In genomic region chr18:13610517-13610916, GRCh38 we compare ENCODE assay signal across 2 cellular contexts.
TF ChIP-seq lines count a peak whose summit lies in the region.

No MANE protein-coding gene starts in this region.

TF ChIP-seq in SK-N-SH, 30 proteins besides CTCF, POLR2A, EP300 and RAD21 (continued from another document):
- TF ChIP-seq USF1 (IDR thresholded peaks at IDR 0.05; ENCODE audit: borderline replicate concordance, low read depth), result no peak
- TF ChIP-seq TEAD4 (IDR thresholded peaks at IDR 0.05; ENCODE audit: borderline replicate concordance, insufficient read depth), result no peak
- TF ChIP-seq, protein P1, sequence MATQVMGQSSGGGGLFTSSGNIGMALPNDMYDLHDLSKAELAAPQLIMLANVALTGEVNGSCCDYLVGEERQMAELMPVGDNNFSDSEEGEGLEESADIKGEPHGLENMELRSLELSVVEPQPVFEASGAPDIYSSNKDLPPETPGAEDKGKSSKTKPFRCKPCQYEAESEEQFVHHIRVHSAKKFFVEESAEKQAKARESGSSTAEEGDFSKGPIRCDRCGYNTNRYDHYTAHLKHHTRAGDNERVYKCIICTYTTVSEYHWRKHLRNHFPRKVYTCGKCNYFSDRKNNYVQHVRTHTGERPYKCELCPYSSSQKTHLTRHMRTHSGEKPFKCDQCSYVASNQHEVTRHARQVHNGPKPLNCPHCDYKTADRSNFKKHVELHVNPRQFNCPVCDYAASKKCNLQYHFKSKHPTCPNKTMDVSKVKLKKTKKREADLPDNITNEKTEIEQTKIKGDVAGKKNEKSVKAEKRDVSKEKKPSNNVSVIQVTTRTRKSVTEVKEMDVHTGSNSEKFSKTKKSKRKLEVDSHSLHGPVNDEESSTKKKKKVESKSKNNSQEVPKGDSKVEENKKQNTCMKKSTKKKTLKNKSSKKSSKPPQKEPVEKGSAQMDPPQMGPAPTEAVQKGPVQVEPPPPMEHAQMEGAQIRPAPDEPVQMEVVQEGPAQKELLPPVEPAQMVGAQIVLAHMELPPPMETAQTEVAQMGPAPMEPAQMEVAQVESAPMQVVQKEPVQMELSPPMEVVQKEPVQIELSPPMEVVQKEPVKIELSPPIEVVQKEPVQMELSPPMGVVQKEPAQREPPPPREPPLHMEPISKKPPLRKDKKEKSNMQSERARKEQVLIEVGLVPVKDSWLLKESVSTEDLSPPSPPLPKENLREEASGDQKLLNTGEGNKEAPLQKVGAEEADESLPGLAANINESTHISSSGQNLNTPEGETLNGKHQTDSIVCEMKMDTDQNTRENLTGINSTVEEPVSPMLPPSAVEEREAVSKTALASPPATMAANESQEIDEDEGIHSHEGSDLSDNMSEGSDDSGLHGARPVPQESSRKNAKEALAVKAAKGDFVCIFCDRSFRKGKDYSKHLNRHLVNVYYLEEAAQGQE (IDR thresholded peaks at IDR 0.05; ENCODE audit: low read depth, low read length), result no peak

TF ChIP-seq in SK-N-SH treated with all-trans-retinoic acid at 6 μM for 48 hours, 23 proteins besides CTCF, POLR2A, EP300 and RAD21 (continued from another document):
- TF ChIP-seq CREB5 (CRISPR knock-in tag; IDR thresholded peaks at IDR 0.05; ENCODE audit: low read depth) (no peak), GLIS3 (CRISPR knock-in tag; IDR thresholded peaks at IDR 0.05) (no peak), CSRNP3 (CRISPR knock-in tag; IDR thresholded peaks at IDR 0.05) (no peak), ZNF8 (CRISPR knock-in tag; IDR thresholded peaks at IDR 0.05) (no peak), ESRRG (CRISPR knock-in tag; IDR thresholded peaks at IDR 0.05) (no peak)
TF ChIP-seq in SK-N-SH treated with all-trans-retinoic acid at 6 μM for 48 hours: peak in this region for 0.
